In genomic region chr2:120441744-120442471, GRCh38 we compare ENCODE assay signal across 8 cellular contexts.
DNase-seq lines count a peak whose midpoint lies in the region; ATAC-seq and TF ChIP-seq lines count a peak whose summit lies in the region.

No MANE protein-coding gene starts in this region.

- H3K27me3 ChIP-seq in right lobe of liver (no peaks in the 10 kb centered on the region), tibial nerve (peaks cover 0 to 72% of the 10 kb centered on the region in 2 donors)

- peak in 1 of 2 donors; percentile 16 for TF ChIP-seq EP300 in tibial nerve (IDR thresholded peaks at IDR 0.05)

- POLR2A ChIA-PET in AG04449 (lab: Yijun Ruan, JAX), result no interaction called here

- DNase-seq in AG04449 (ENCODE audit: low read depth, low spot score) (no peak), NCI-H1930 (lab: John Stamatoyannopoulos, UW) (peak; percentile 9 to 21), dedifferentiated amniotic fluid mesenchymal stem cell (ENCODE audit: extremely low spot score) (peak; percentile 18), right lobe of liver (peak; percentile 76 to 79 (median 76)), tibial nerve (ENCODE audit: low spot score in 2 of 2) (peak; percentile 25 to 49), epidermal melanocyte (ENCODE audit: insufficient read length, low spot score) (no peak), OCI-M2 (lab: John Stamatoyannopoulos, UW; ENCODE audit: unreplicated experiment) (no peak)

- H3K27ac ChIP-seq in right lobe of liver, result peak overlapping the region in 1 of 3 donors; percentile 21
- H3K27ac ChIP-seq in tibial nerve, result no peak overlapping the region

- 8% methylated on average over 23 of the region's 41 CpGs for WGBS in right lobe of liver (ENCODE audit: insufficient coverage, low coverage, low lambda C conversion rate, missing lambda C conversion rate)
- WGBS in tibial nerve, 2 donors, result 3 to 5% methylated on average over 29 to 36 of the region's 41 CpGs

- no peak for TF ChIP-seq CTCF in AG04449 (IDR thresholded peaks at IDR 0.05; ENCODE audit: insufficient read depth, low read length, missing control alignments)
- no peak for TF ChIP-seq CTCF in right lobe of liver (IDR thresholded peaks at IDR 0.05)
- no peak for TF ChIP-seq CTCF in tibial nerve (IDR thresholded peaks at IDR 0.05)

- H3K9me3 ChIP-seq in right lobe of liver (no peaks in the 10 kb centered on the region), tibial nerve (no peaks in the 10 kb centered on the region)

- H3K4me1 ChIP-seq in right lobe of liver (peaks cover 0 to 11% (median 5%) of the 10 kb centered on the region in 4 donors), tibial nerve (peaks cover 0 to 23% (median 12%) of the 10 kb centered on the region in 4 donors)

- intact Hi-C loops in right lobe of liver (cut with DNase I), result no loop called here

- TF ChIP-seq POLR2A in right lobe of liver (IDR thresholded peaks at IDR 0.05), result no peak
- no peak for TF ChIP-seq POLR2A in tibial nerve (IDR thresholded peaks at IDR 0.05)

- CTCF ChIA-PET in AG04449 (lab: Yijun Ruan, JAX), result interaction anchor here (1.2 to 1.6 kb wide), 4 partner anchors 10 to 239 kb away, joined by 3 to 4 read pairs (median 4); no protein-coding TSS in a partner anchor

- no peaks in the 10 kb centered on the region for H3K36me3 ChIP-seq in right lobe of liver
- H3K36me3 ChIP-seq in tibial nerve, result no peaks in the 10 kb centered on the region

- ATAC-seq in right lobe of liver, result peak; percentile 78 to 86 (median 82)
- no peak for ATAC-seq in GM18858 (IDR thresholded peaks at IDR 0.05; ENCODE audit: unreplicated experiment)

- H3K4me3 ChIP-seq in AG04449 (ENCODE audit: low read depth, low read length) (peak overlapping the region; percentile 29), right lobe of liver (peak overlapping the region; percentile 18 to 39 (median 29)), tibial nerve (peak overlapping the region; percentile 10 to 38 (median 22))

Comparison
In these comparisons a context has a peak if more than half of its experiments do, and no peak if none do; other contexts are left out.
1. DNase-seq: peak in NCI-H1930 (2 of 2), dedifferentiated amniotic fluid mesenchymal stem cell (single experiment), right lobe of liver (3 of 3) and tibial nerve (2 of 2); none in AG04449 (single experiment), epidermal melanocyte (single experiment) and OCI-M2 (single experiment).
2. Peak in every context shown above with its lines, with median percentiles within 50 percentile points of each other: H3K4me3 ChIP-seq.